ENCODE assay signal across 27 cellular contexts in the genomic region with DNA sequence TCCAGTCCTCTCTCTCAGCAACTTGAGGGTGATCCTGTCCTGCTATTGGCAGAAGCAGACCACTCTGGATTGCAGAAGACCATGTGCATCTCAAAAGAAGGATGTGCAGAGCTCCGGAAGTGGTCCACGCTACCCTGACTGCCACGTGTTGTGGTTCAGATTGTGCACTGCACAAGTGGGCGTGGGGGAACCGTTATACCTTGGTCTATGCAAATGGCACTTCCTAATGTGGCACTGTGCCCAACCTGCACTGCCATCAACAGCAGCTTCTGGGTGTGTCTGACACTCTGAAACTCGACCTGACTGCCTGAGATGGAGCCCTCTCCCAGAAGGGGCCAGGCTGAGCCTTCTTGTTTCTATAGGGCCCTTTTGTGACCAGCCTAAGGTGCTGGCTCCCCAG.
A peak's percentile ranks its signal among the peaks of the same experiment; 100 is the strongest.
DNase-seq lines count a peak whose midpoint lies in the region; FAIRE-seq and TF ChIP-seq lines count a peak whose summit lies in the region.
"Had no signal": no experiment of that assay in that cellular context is flagged by ENCODE, and none has a peak within 500 bp of the region (broad histone marks: within the 10 kb centered on the region; RNA-seq: fewer than 3 reads in every experiment).

No MANE protein-coding gene starts in this region.

- no peaks in the 10 kb centered on the region for H3F3A ChIP-seq in MM.1S (ENCODE audit: insufficient read depth, low read length)

- H3K9me3 ChIP-seq in MM.1S (replicated peaks; ENCODE audit: insufficient read depth, low read length) (no peaks in the 10 kb centered on the region), OCI-LY7 (ENCODE audit: low read length) (no peaks in the 10 kb centered on the region), esophagus squamous epithelium (no peaks in the 10 kb centered on the region), A673 (ENCODE audit: low read depth, low read length, poor library complexity, severe bottlenecking) (no peaks in the 10 kb centered on the region)
- H3K9me3 ChIP-seq: adrenal gland, body of pancreas, left ventricle myocardium inferior, Peyer's patch, right atrium auricular region, SJSA1, spleen, upper lobe of left lung had no signal

- H3K9me2 ChIP-seq in MM.1S (replicated peaks; ENCODE audit: insufficient read depth, low read length) (no peaks in the 10 kb centered on the region), OCI-LY7 (ENCODE audit: insufficient read depth, low read length) (no peaks in the 10 kb centered on the region)

- 30 to 52% methylated on average over 2 to 3 of the region's 6 CpGs for WGBS in esophagus squamous epithelium, 2 donors

- TF ChIP-seq POLR2A in GM12891 (IDR thresholded peaks at IDR 0.05; ENCODE audit: low read depth, low read length): no peak
- TF ChIP-seq POLR2A in esophagus squamous epithelium (IDR thresholded peaks at IDR 0.05): no peak

- H4K20me1 ChIP-seq in MM.1S (ENCODE audit: insufficient read depth, low read length) (no peaks in the 10 kb centered on the region), OCI-LY7 (ENCODE audit: insufficient read depth, low read length) (no peaks in the 10 kb centered on the region)

- H3K4me2 ChIP-seq in MM.1S (ENCODE audit: low read depth, low read length): peak overlapping the region; percentile 1; the same call in 1 of the 2 replicates
- peak overlapping the region; percentile 35; the same call in 1 of the 2 replicates for H3K4me2 ChIP-seq in OCI-LY7 (ENCODE audit: low read length)
- H3K4me2 ChIP-seq: neural progenitor cell had no signal

- H3K4me3 ChIP-seq in MM.1S (ENCODE audit: low read length) (no peak overlapping the region), OCI-LY7 (ENCODE audit: low read depth, low read length, poor library complexity, severe bottlenecking) (no peak overlapping the region), esophagus squamous epithelium (no peak overlapping the region), A673 (ENCODE audit: low read depth, low read length, poor library complexity, severe bottlenecking) (no peak overlapping the region)
- H3K4me3 ChIP-seq: adrenal gland, body of pancreas, left ventricle myocardium inferior, neural progenitor cell, Peyer's patch, right atrium auricular region, SJSA1, spleen, upper lobe of left lung had no signal

- H3K4me1 ChIP-seq in MM.1S (ENCODE audit: low read length): peaks cover 9% of the 10 kb centered on the region
- H3K4me1 ChIP-seq in OCI-LY7 (ENCODE audit: insufficient read depth, low read length, poor library complexity, severe bottlenecking): peaks cover 10% of the 10 kb centered on the region
- H3K4me1 ChIP-seq in esophagus squamous epithelium: no peaks in the 10 kb centered on the region
- H3K4me1 ChIP-seq in A673 (ENCODE audit: insufficient read depth, low read length, poor library complexity, severe bottlenecking): no peaks in the 10 kb centered on the region
- H3K4me1 ChIP-seq: adrenal gland, body of pancreas, left ventricle myocardium inferior, neural progenitor cell, Peyer's patch, right atrium auricular region, SJSA1, spleen, upper lobe of left lung had no signal

- H3K36me3 ChIP-seq in MM.1S (replicated peaks; ENCODE audit: insufficient read depth, low read length) (no peaks in the 10 kb centered on the region), OCI-LY7 (ENCODE audit: insufficient read depth, low read length) (no peaks in the 10 kb centered on the region), esophagus squamous epithelium (no peaks in the 10 kb centered on the region), A673 (ENCODE audit: insufficient read depth, low read length, poor library complexity, severe bottlenecking) (no peaks in the 10 kb centered on the region)
- H3K36me3 ChIP-seq: adrenal gland, left ventricle myocardium inferior, neural progenitor cell, Peyer's patch, right atrium auricular region, SJSA1, spleen, upper lobe of left lung had no signal

- TF ChIP-seq CTCF in D721Med (IDR thresholded peaks at IDR 0.05; ENCODE audit: insufficient read depth, missing control alignments): no peak
- no peak for TF ChIP-seq CTCF in MM.1S (IDR thresholded peaks at IDR 0.05; ENCODE audit: low read length)
- TF ChIP-seq CTCF in OCI-LY7 (conservative IDR thresholded peaks at IDR 0.05; ENCODE audit: low read length): no peak
- no peak for TF ChIP-seq CTCF in esophagus squamous epithelium (IDR thresholded peaks at IDR 0.05)
- no peak for TF ChIP-seq CTCF in A673 (conservative IDR thresholded peaks at IDR 0.05; ENCODE audit: low read depth, low read length)

- peak; percentile 17 for DNase-seq in NCI-H510A treated with DMSO at 0.1 percent for 48 hours (lab: John Stamatoyannopoulos, UW)
- DNase-seq in NCI-H510A (lab: John Stamatoyannopoulos, UW): no peak
- DNase-seq in D721Med (ENCODE audit: insufficient read length, low spot score): peak; percentile 23
- peak; percentile 78 for DNase-seq in MM.1S
- peak; percentile 50 for DNase-seq in OCI-LY7 (ENCODE audit: low spot score)
- no peak for DNase-seq in GM12891 (ENCODE audit: insufficient read length, low spot score)
- DNase-seq in esophagus squamous epithelium (lab: John Stamatoyannopoulos, UW): no peak
- DNase-seq in A673 (ENCODE audit: low spot score): no peak
- DNase-seq: activated CD4-positive, CD25-positive, alpha-beta regulatory T cell; activated naive CD4-positive, alpha-beta T cell treated with Interleukin-2 at 50 U/mL for 16 hours; adrenal gland; body of pancreas; C1 segment of cervical spinal cord; Calu3; islet precursor cell; left ventricle myocardium inferior; mesendoderm; NCI-H1436; NK-92 treated with Interleukin-12 subunit alpha and Interleukin-12 subunit beta, amount 100 ng/mL, for 24 hours; Peyer's patch; spleen; T-helper 1 cell; upper lobe of left lung had no signal

- intact Hi-C loops in OCI-LY7 (cut with micrococcal nuclease; ENCODE audit: unreplicated experiment): no loop called here
- intact Hi-C loops in esophagus squamous epithelium (cut with DNase I): no loop called here
- intact Hi-C loops in A673 (cut with micrococcal nuclease; ENCODE audit: unreplicated experiment): no loop called here

- no peak overlapping the region for H3K9ac ChIP-seq in MM.1S (ENCODE audit: low read length)
- H3K9ac ChIP-seq: neural progenitor cell had no signal

- H2AFZ ChIP-seq in MM.1S (ENCODE audit: low read length): peak overlapping the region; percentile 35
- H2AFZ ChIP-seq in OCI-LY7 (ENCODE audit: low read length): peak overlapping the region; percentile 58; the same call in 1 of the 2 replicates
- H2AFZ ChIP-seq: neural progenitor cell had no signal

- no peaks in the 10 kb centered on the region for H3K27me3 ChIP-seq in MM.1S (replicated peaks; ENCODE audit: insufficient read depth, low read length)
- no peaks in the 10 kb centered on the region for H3K27me3 ChIP-seq in esophagus squamous epithelium
- no peaks in the 10 kb centered on the region for H3K27me3 ChIP-seq in A673 (replicated peaks; ENCODE audit: insufficient read depth, low read depth, low read length, poor library complexity)
- H3K27me3 ChIP-seq: adrenal gland, body of pancreas, neural progenitor cell, Peyer's patch, right atrium auricular region, SJSA1, upper lobe of left lung had no signal

- no TSS peak for BruUV-seq in OCI-LY7 (replicated peaks; lab: Mats Ljungman, UMichigan)
- no TSS peak for BruUV-seq in A673 (replicated peaks; lab: Mats Ljungman, UMichigan)

- H3K79me2 ChIP-seq in MM.1S (ENCODE audit: low read length) (no peaks in the 10 kb centered on the region), OCI-LY7 (ENCODE audit: insufficient read depth, low read depth, low read length) (no peaks in the 10 kb centered on the region)

- CTCF ChIA-PET in OCI-LY7 (lab: Charles Lee; ENCODE audit: unreplicated experiment): no interaction called here
- CTCF ChIA-PET in A673 (lab: Charles Lee): no interaction called here

- FAIRE-seq in D721Med (lab: Jason Lieb, UNC) (no peak), GM12891 (lab: Jason Lieb, UNC) (no peak)
- FAIRE-seq: H54 had no signal

- H3K27ac ChIP-seq in MM.1S (ENCODE audit: low read length) (no peak overlapping the region), OCI-LY7 (ENCODE audit: low read depth, low read length, poor library complexity, severe bottlenecking) (no peak overlapping the region), esophagus squamous epithelium (no peak overlapping the region), A673 (ENCODE audit: low read depth, low read length, poor library complexity, severe bottlenecking) (no peak overlapping the region)
- H3K27ac ChIP-seq: adrenal gland, body of pancreas, left ventricle myocardium inferior, neural progenitor cell, Peyer's patch, right atrium auricular region, SJSA1, spleen, upper lobe of left lung had no signal

- POLR2A ChIA-PET in OCI-LY7 (lab: Charles Lee) (no interaction called here), A673 (lab: Charles Lee; ENCODE audit: low non-redundant PET) (no interaction called here)

TF ChIP-seq in GM12891, 5 proteins besides CTCF, POLR2A, EP300 and RAD21:
- TF ChIP-seq PAX5 (IDR thresholded peaks at IDR 0.05; ENCODE audit: insufficient read depth, low read length, severe bottlenecking): no peak
- no peak for TF ChIP-seq SPI1 (IDR thresholded peaks at IDR 0.05; ENCODE audit: low read depth, low read length)

Comparison
In these comparisons a context has a peak if more than half of its experiments do, and no peak if none do; other contexts are left out.
1. DNase-seq: peak in NCI-H510A treated with DMSO at 0.1 percent for 48 hours (single experiment), D721Med (single experiment), MM.1S (single experiment) and OCI-LY7 (single experiment); none in NCI-H510A (single experiment), GM12891 (single experiment), esophagus squamous epithelium (single experiment) and A673 (single experiment).